ENCODE assay signal across 8 cellular contexts in the genomic region with DNA sequence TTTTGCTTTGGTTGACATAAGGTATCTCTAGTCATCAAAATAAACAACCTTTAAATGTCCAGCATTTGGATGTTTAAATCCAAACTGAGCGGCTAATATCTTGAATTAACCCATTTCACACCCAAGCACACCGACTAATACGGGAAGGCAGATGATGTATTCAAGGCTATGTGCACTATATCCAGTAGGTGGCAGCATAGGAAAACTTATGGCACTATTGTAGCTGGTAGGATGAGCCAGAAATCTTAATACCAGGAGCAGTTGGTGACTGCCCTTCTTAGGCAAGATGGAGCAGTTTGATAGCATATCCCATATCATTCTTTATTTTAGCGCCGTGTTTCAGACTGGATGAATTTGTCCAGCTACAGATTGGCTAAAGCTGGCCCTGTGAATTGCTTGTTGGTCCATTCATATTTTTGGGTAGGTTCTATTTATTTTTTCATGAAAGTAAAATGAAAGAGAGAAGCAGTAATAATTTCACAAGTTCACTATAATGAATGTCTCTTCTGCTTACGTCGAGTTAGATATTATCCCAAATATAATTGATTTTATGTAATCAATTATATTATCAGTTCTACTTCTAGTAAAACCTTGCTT. TPM values are rescaled to one million over a fixed set of nuclear protein-coding genes. Genes with fewer than 3 reads are reported as not detected.
DNase-seq lines count a peak whose midpoint lies in the region; ATAC-seq, FAIRE-seq and TF ChIP-seq lines count a peak whose summit lies in the region.

No MANE protein-coding gene starts in this region.

- FAIRE-seq in frontal cortex (lab: Jason Lieb, UNC): peak; percentile 73

- peak overlapping the region; percentile 8; the same call in 1 of the 2 replicates for H3K27ac ChIP-seq in VCaP

- peak; percentile 91 for ATAC-seq in HG03457 (IDR thresholded peaks at IDR 0.05; ENCODE audit: unreplicated experiment)
- peak; percentile 96 for ATAC-seq in omental fat pad (ENCODE audit: low FRiP score)

- peak; percentile 64 for TF ChIP-seq CTCF in GM20000 (IDR thresholded peaks at IDR 0.05; ENCODE audit: extremely low read depth, missing control alignments)
- peak; percentile 85 for TF ChIP-seq CTCF in VCaP (conservative IDR thresholded peaks at IDR 0.05)
- TF ChIP-seq CTCF in omental fat pad (IDR thresholded peaks at IDR 0.05): peak in 2 of 3 donors; percentile 49 to 64

- peak; percentile 6 for DNase-seq in NK-92 treated with Interleukin-12 subunit alpha and Interleukin-12 subunit beta, amount 100 ng/mL, for 24 hours (lab: John Stamatoyannopoulos, UW)
- DNase-seq in NK-92 (lab: John Stamatoyannopoulos, UW; ENCODE audit: unreplicated experiment) (no peak), GM20000 (ENCODE audit: low spot score) (peak; percentile 77), NCI-H2227 (lab: John Stamatoyannopoulos, UW; ENCODE audit: unreplicated experiment) (peak; percentile 81), frontal cortex (ENCODE audit: low spot score in 2 of 2) (peak; percentile 65 to 76), omental fat pad (ENCODE audit: low spot score) (no peak)

RNA-seq across cellular contexts. Expression of a gene that starts 24.4 kb away (rescaled TPM):
- total RNA-seq in frontal cortex (1,154 TPM), omental fat pad (100 to 1,000 TPM in 3 of 4 donors, 10 to 100 TPM in 1; 15.3 to 205 (median 163) TPM)

Comparison
In these comparisons a context has a peak if more than half of its experiments do, and no peak if none do; other contexts are left out.
1. DNase-seq: peak in NK-92 treated with Interleukin-12 subunit alpha and Interleukin-12 subunit beta, amount 100 ng/mL, for 24 hours (single experiment), GM20000 (single experiment), NCI-H2227 (single experiment) and frontal cortex (2 of 2); none in NK-92 (single experiment) and omental fat pad (single experiment).
2. Peak in every context shown above with its lines, with median percentiles within 50 percentile points of each other: CTCF ChIP-seq.